In the genomic region with DNA sequence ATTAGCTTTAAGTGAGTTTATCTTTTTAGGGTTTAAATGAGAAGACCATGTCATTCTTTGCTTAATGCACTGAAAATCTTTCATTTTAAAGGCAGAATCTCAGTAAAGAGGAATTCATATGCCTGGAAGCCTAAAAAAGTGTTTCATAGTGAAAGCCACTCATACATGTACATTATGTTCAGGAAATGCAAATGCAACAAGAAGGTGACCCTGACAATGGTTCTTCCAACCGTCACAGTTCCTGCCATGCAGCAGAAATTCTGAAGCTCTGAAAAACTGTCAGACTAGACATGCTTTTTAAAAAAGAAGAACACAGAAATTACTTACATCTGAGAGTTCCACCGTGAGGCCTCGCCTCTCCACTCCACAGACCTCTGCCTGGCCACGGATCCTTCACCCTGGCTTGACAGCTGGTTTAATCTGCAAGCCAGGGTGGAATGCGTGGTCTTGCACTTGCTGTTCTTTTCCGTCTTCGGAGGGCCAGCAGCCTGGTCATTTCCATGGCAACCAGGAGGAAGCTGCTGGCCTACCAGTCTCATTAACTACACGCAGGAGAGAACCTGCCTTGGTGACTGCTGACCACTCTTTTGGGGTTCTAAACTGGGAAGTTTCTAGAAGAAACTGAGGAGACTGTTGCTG, we compare ENCODE assay signal across 1 cellular context.
TF ChIP-seq lines count a peak whose summit lies in the region.

No MANE protein-coding gene starts in this region.

TF ChIP-seq in WTC11, 78 proteins besides CTCF, POLR2A, EP300 and RAD21 (continued from another document):
- TF ChIP-seq FOXJ3 (CRISPR knock-in tag; IDR thresholded peaks at IDR 0.05; ENCODE audit: borderline replicate concordance) (no peak), GTF2I (CRISPR knock-in tag; conservative IDR thresholded peaks at IDR 0.05) (no peak), SMAD4 (CRISPR knock-in tag; IDR thresholded peaks at IDR 0.05) (no peak), HMGA2 (CRISPR knock-in tag; IDR thresholded peaks at IDR 0.05) (no peak), ATF1 (CRISPR knock-in tag; IDR thresholded peaks at IDR 0.05) (no peak)
